In the genomic region with DNA sequence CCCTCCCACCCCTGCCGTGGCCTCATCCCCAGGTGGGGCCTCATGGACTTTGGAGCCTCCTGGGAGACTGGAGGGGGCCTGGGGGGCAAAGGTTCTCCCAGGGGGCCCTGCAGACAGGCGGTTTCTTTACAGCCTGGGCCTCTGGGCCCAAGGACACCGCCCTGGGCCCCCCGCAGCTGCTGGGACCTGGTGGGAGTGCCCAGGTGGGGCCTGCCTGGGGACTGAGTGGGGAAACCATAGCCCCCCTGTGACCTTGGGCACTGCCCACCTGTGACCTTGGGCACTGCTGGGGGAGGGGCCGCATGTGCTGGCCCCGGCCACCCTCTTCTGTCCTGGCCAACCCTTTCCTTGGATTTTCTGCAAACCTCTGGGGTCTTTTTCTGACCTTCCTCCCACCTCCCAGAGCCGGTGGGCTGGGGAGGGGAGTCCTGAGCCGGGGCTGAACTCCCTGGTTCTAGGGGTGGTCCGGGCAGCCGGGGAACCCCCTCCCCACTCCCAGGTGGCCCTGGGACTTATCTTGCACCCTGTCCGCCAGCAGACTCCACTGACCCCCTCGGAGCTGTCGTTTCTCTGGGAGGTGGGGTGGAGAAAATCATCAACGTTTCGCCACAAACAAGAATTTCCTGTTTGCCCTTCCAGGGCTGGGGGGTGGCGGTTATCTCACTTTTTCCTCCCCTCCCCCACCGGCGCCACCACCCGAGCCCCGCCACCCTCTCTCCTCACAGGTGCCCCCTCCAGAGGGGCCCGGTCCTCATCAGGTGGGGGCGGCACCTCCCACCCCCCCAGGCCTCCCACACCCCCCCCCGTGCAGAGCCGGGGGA, we compare ENCODE assay signal across 1 cellular context.
TF ChIP-seq lines count a peak whose summit lies in the region.

No MANE protein-coding gene starts in this region.

TF ChIP-seq in A549, 52 proteins besides CTCF, POLR2A, EP300 and RAD21 (continued from another document):
- TF ChIP-seq, protein P1, sequence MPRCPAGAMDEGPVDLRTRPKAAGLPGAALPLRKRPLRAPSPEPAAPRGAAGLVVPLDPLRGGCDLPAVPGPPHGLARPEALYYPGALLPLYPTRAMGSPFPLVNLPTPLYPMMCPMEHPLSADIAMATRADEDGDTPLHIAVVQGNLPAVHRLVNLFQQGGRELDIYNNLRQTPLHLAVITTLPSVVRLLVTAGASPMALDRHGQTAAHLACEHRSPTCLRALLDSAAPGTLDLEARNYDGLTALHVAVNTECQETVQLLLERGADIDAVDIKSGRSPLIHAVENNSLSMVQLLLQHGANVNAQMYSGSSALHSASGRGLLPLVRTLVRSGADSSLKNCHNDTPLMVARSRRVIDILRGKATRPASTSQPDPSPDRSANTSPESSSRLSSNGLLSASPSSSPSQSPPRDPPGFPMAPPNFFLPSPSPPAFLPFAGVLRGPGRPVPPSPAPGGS (IDR thresholded peaks at IDR 0.05), result no peak
- TF ChIP-seq NR3C1 (IDR thresholded peaks at IDR 0.05) (no peak), HOXB13 (CRISPR knock-in tag; IDR thresholded peaks at IDR 0.05; ENCODE audit: low read depth) (no peak), TP53 (CRISPR knock-in tag; IDR thresholded peaks at IDR 0.05) (no peak), JUNB (IDR thresholded peaks at IDR 0.05) (no peak), TFCP2L1 (CRISPR knock-in tag; IDR thresholded peaks at IDR 0.05) (no peak), CHD4 (IDR thresholded peaks at IDR 0.05; ENCODE audit: borderline replicate concordance) (no peak), HOXA7 (CRISPR knock-in tag; IDR thresholded peaks at IDR 0.05) (no peak), RNF2 (IDR thresholded peaks at IDR 0.05; ENCODE audit: borderline replicate concordance, low read depth) (no peak)
- TF ChIP-seq, protein P2, sequence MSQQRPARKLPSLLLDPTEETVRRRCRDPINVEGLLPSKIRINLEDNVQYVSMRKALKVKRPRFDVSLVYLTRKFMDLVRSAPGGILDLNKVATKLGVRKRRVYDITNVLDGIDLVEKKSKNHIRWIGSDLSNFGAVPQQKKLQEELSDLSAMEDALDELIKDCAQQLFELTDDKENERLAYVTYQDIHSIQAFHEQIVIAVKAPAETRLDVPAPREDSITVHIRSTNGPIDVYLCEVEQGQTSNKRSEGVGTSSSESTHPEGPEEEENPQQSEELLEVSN (IDR thresholded peaks at IDR 0.05; ENCODE audit: borderline replicate concordance, low read depth), result no peak
